In genomic region chr13:60396783-60397692, GRCh38 we compare ENCODE assay signal across 1 cellular context.
A peak's percentile ranks its signal among the peaks of the same experiment; 100 is the strongest.
TF ChIP-seq lines count a peak whose summit lies in the region.

TSS of gene TDRD3 (plus strand) at chr13:60397220. CDS start at chr13:60397365, 145 bp downstream.

TF ChIP-seq in HepG2, 621 proteins besides CTCF, POLR2A, EP300 and RAD21 (continued from another document):
- TF ChIP-seq, protein P1, sequence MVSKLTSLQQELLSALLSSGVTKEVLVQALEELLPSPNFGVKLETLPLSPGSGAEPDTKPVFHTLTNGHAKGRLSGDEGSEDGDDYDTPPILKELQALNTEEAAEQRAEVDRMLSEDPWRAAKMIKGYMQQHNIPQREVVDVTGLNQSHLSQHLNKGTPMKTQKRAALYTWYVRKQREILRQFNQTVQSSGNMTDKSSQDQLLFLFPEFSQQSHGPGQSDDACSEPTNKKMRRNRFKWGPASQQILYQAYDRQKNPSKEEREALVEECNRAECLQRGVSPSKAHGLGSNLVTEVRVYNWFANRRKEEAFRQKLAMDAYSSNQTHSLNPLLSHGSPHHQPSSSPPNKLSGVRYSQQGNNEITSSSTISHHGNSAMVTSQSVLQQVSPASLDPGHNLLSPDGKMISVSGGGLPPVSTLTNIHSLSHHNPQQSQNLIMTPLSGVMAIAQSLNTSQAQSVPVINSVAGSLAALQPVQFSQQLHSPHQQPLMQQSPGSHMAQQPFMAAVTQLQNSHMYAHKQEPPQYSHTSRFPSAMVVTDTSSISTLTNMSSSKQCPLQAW (CRISPR knock-in tag; IDR thresholded peaks at IDR 0.05), result no peak
- TF ChIP-seq SMARCC2 (IDR thresholded peaks at IDR 0.05), result no peak
- no peak; the same call in 1 of the 2 replicates for TF ChIP-seq IRX3 (CRISPR knock-in tag; IDR thresholded peaks at IDR 0.05; ENCODE audit: borderline replicate concordance, low read depth)
- TF ChIP-seq, protein P2, sequence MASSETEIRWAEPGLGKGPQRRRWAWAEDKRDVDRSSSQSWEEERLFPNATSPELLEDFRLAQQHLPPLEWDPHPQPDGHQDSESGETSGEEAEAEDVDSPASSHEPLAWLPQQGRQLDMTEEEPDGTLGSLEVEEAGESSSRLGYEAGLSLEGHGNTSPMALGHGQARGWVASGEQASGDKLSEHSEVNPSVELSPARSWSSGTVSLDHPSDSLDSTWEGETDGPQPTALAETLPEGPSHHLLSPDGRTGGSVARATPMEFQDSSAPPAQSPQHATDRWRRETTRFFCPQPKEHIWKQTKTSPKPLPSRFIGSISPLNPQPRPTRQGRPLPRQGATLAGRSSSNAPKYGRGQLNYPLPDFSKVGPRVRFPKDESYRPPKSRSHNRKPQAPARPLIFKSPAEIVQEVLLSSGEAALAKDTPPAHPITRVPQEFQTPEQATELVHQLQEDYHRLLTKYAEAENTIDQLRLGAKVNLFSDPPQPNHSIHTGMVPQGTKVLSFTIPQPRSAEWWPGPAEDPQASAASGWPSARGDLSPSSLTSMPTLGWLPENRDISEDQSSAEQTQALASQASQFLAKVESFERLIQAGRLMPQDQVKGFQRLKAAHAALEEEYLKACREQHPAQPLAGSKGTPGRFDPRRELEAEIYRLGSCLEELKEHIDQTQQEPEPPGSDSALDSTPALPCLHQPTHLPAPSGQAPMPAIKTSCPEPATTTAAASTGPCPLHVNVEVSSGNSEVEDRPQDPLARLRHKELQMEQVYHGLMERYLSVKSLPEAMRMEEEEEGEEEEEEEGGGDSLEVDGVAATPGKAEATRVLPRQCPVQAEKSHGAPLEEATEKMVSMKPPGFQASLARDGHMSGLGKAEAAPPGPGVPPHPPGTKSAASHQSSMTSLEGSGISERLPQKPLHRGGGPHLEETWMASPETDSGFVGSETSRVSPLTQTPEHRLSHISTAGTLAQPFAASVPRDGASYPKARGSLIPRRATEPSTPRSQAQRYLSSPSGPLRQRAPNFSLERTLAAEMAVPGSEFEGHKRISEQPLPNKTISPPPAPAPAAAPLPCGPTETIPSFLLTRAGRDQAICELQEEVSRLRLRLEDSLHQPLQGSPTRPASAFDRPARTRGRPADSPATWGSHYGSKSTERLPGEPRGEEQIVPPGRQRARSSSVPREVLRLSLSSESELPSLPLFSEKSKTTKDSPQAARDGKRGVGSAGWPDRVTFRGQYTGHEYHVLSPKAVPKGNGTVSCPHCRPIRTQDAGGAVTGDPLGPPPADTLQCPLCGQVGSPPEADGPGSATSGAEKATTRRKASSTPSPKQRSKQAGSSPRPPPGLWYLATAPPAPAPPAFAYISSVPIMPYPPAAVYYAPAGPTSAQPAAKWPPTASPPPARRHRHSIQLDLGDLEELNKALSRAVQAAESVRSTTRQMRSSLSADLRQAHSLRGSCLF (CRISPR knock-in tag; IDR thresholded peaks at IDR 0.05; ENCODE audit: borderline replicate concordance), result no peak
- TF ChIP-seq KDM6A (CRISPR knock-in tag; IDR thresholded peaks at IDR 0.05; ENCODE audit: low read depth), result no peak
- TF ChIP-seq ZMYM2 (CRISPR knock-in tag; IDR thresholded peaks at IDR 0.05), result no peak
- no peak for TF ChIP-seq IKZF1 (IDR thresholded peaks at IDR 0.05)
- TF ChIP-seq MAFK (conservative IDR thresholded peaks at IDR 0.05 in 1 of 2, IDR thresholded peaks at IDR 0.05 in 1 of 2; ENCODE audit: low read length in 2 of 2), result no peak
- no peak for TF ChIP-seq ZNF556 (CRISPR knock-in tag; IDR thresholded peaks at IDR 0.05; ENCODE audit: borderline replicate concordance)
- TF ChIP-seq ZNF101 (CRISPR knock-in tag; IDR thresholded peaks at IDR 0.05; ENCODE audit: borderline replicate concordance, low read depth), result no peak
- no peak for TF ChIP-seq FLYWCH1 (CRISPR knock-in tag; IDR thresholded peaks at IDR 0.05)
- no peak for TF ChIP-seq SETDB1 (CRISPR knock-in tag; IDR thresholded peaks at IDR 0.05; ENCODE audit: borderline replicate concordance)
- peak; percentile 72 for TF ChIP-seq UBTF (CRISPR knock-in tag; IDR thresholded peaks at IDR 0.05)
- peak; percentile 12 for TF ChIP-seq RBM22 (optimal IDR thresholded peaks at IDR 0.05; ENCODE audit: low read length)
- no peak for TF ChIP-seq ZNF570 (CRISPR knock-in tag; IDR thresholded peaks at IDR 0.05; ENCODE audit: borderline replicate concordance)
- 0 out of 2 replicates have a peak, but pooled peaks have one; percentile 3 for TF ChIP-seq ZBTB26 (CRISPR knock-in tag; IDR thresholded peaks at IDR 0.05; ENCODE audit: borderline replicate concordance)
- TF ChIP-seq RAD51 (IDR thresholded peaks at IDR 0.05; ENCODE audit: borderline replicate concordance), result no peak
- TF ChIP-seq, protein P3, sequence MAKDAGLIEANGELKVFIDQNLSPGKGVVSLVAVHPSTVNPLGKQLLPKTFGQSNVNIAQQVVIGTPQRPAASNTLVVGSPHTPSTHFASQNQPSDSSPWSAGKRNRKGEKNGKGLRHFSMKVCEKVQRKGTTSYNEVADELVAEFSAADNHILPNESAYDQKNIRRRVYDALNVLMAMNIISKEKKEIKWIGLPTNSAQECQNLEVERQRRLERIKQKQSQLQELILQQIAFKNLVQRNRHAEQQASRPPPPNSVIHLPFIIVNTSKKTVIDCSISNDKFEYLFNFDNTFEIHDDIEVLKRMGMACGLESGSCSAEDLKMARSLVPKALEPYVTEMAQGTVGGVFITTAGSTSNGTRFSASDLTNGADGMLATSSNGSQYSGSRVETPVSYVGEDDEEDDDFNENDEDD (CRISPR knock-in tag; IDR thresholded peaks at IDR 0.05; ENCODE audit: borderline replicate concordance), result peak; percentile 26; the same call in 1 of the 2 replicates
- peak; percentile 64; the same call in 1 of the 2 replicates for TF ChIP-seq RNF2 (conservative IDR thresholded peaks at IDR 0.05; ENCODE audit: low read depth)
- no peak for TF ChIP-seq ZBTB7B (CRISPR knock-in tag; IDR thresholded peaks at IDR 0.05)
- TF ChIP-seq, protein P4, sequence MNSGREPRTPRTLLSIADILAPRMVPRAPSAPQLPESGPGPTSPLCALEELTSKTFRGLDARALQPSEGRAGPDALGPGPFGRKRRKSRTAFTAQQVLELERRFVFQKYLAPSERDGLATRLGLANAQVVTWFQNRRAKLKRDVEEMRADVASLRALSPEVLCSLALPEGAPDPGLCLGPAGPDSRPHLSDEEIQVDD (CRISPR knock-in tag; IDR thresholded peaks at IDR 0.05; ENCODE audit: borderline replicate concordance), result no peak
- TF ChIP-seq, protein P5, sequence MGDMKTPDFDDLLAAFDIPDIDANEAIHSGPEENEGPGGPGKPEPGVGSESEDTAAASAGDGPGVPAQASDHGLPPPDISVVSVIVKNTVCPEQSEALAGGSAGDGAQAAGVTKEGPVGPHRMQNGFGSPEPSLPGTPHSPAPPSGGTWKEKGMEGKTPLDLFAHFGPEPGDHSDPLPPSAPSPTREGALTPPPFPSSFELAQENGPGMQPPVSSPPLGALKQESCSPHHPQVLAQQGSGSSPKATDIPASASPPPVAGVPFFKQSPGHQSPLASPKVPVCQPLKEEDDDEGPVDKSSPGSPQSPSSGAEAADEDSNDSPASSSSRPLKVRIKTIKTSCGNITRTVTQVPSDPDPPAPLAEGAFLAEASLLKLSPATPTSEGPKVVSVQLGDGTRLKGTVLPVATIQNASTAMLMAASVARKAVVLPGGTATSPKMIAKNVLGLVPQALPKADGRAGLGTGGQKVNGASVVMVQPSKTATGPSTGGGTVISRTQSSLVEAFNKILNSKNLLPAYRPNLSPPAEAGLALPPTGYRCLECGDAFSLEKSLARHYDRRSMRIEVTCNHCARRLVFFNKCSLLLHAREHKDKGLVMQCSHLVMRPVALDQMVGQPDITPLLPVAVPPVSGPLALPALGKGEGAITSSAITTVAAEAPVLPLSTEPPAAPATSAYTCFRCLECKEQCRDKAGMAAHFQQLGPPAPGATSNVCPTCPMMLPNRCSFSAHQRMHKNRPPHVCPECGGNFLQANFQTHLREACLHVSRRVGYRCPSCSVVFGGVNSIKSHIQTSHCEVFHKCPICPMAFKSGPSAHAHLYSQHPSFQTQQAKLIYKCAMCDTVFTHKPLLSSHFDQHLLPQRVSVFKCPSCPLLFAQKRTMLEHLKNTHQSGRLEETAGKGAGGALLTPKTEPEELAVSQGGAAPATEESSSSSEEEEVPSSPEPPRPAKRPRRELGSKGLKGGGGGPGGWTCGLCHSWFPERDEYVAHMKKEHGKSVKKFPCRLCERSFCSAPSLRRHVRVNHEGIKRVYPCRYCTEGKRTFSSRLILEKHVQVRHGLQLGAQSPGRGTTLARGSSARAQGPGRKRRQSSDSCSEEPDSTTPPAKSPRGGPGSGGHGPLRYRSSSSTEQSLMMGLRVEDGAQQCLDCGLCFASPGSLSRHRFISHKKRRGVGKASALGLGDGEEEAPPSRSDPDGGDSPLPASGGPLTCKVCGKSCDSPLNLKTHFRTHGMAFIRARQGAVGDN (CRISPR knock-in tag; IDR thresholded peaks at IDR 0.05), result peak; percentile 81
- TF ChIP-seq SOX5 (CRISPR knock-in tag; IDR thresholded peaks at IDR 0.05; ENCODE audit: borderline replicate concordance), result no peak
- no peak for TF ChIP-seq ZNF207 (IDR thresholded peaks at IDR 0.05; ENCODE audit: borderline replicate concordance)
- TF ChIP-seq, protein P6, sequence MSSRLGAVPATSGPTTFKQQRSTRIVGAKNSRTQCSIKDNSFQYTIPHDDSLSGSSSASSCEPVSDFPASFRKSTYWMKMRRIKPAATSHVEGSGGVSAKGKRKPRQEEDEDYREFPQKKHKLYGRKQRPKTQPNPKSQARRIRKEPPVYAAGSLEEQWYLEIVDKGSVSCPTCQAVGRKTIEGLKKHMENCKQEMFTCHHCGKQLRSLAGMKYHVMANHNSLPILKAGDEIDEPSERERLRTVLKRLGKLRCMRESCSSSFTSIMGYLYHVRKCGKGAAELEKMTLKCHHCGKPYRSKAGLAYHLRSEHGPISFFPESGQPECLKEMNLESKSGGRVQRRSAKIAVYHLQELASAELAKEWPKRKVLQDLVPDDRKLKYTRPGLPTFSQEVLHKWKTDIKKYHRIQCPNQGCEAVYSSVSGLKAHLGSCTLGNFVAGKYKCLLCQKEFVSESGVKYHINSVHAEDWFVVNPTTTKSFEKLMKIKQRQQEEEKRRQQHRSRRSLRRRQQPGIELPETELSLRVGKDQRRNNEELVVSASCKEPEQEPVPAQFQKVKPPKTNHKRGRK (CRISPR knock-in tag; IDR thresholded peaks at IDR 0.05), result no peak
TF ChIP-seq in HepG2: peak in this region for 100.
